ENCODE assay signal across 19 cellular contexts in the genomic region with DNA sequence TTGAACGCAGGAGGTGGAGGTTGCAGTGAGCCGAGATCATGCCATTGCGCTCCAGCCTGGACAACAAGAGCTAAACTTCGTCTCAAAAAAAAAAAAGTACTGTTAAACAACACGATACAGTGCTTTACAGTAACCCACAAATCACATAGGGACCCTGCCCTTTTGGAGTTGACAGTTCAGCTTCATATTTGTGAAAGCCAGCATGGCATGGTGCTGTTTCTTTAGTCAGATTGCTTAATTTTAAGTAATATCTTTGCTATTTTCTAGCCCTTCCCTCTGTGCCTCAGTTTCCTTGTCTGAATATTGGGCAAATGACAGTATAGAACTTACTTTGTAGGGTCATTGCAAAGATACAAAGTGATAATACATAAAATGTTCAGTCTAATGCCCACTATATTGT. TPM values are rescaled to one million over a fixed set of nuclear protein-coding genes. Genes with fewer than 3 reads are reported as not detected.
DNase-seq lines count a peak whose midpoint lies in the region; ATAC-seq, FAIRE-seq and TF ChIP-seq lines count a peak whose summit lies in the region.
"Had no signal": no experiment of that assay in that cellular context is flagged by ENCODE, and none has a peak within 500 bp of the region (broad histone marks: within the 10 kb centered on the region; RNA-seq: fewer than 3 reads in every experiment).

No MANE protein-coding gene starts in this region.

- no peak overlapping the region for H3K9ac ChIP-seq in GM12878 (ENCODE audit: control insufficient read depth, insufficient read depth, low read length)

- TSS peak; percentile 14 for BruUV-seq in GM12878 (replicated peaks; lab: Mats Ljungman, UMichigan)

- no peak for TF ChIP-seq EP300 in GM12878 (IDR thresholded peaks at IDR 0.05; ENCODE audit: borderline replicate concordance in 1 of 2, control insufficient read depth in 1 of 2, low read depth in 2 of 2, low read length in 2 of 2)

- no peak for ATAC-seq in GM12878
- no peak for ATAC-seq in stimulated activated effector memory CD8-positive, alpha-beta T cell treated with anti-CD3 and anti-CD28 coated beads, Interleukin-12 subunit alpha, Interleukin-12 subunit beta, amount 100 ng/mL, for 72 hours
- ATAC-seq: CD8-positive, alpha-beta T cell; GM23338; HCT116 had no signal

- H3K4me1 ChIP-seq in GM12878 (ENCODE audit: control insufficient read depth, insufficient read depth, low read length) = peaks cover 7% of the 10 kb centered on the region; the same call in 1 of the 2 replicates

- H3K9me3 ChIP-seq in GM12878 (replicated peaks; ENCODE audit: control insufficient read depth, insufficient read depth, low read length) = no peaks in the 10 kb centered on the region

- no peak for FAIRE-seq in GM12878 (lab: Jason Lieb, UNC)
- FAIRE-seq: GM18507 had no signal

- no peak for TF ChIP-seq RAD21 in GM12878 (IDR thresholded peaks at IDR 0.05; ENCODE audit: insufficient read depth, low read depth, low read length)

- H3K9me3 Mint-ChIP-seq in T-helper 1 cell treated with Interleukin-12 subunit alpha and Interleukin-12 subunit beta and Interleukin-4 antibody, amounts not matched to agents 30 μg/mL and 1 μg/mL, for 36 hours = no peaks in the 10 kb centered on the region
- H3K9me3 Mint-ChIP-seq in activated naive CD8-positive, alpha-beta T cell (ENCODE audit: low read depth) = no peaks in the 10 kb centered on the region
- no peaks in the 10 kb centered on the region for H3K9me3 Mint-ChIP-seq in activated naive CD8-positive, alpha-beta T cell treated with anti-CD3 and anti-CD28 coated beads for 36 hours
- no peaks in the 10 kb centered on the region for H3K9me3 Mint-ChIP-seq in stimulated activated effector memory CD8-positive, alpha-beta T cell treated with anti-CD3 and anti-CD28 coated beads, Interleukin-12 subunit alpha, Interleukin-12 subunit beta, amount 100 ng/mL, for 72 hours
- H3K9me3 Mint-ChIP-seq: CD8-positive, alpha-beta T cell; GM23338 had no signal

- TF ChIP-seq CTCF in GM12878 (IDR thresholded peaks at IDR 0.05 in 2 of 3, conservative IDR thresholded peaks at IDR 0.05 in 1 of 3; ENCODE audit: control insufficient read depth in 2 of 3, extremely low read depth in 1 of 3, insufficient read depth in 1 of 3, low read depth in 3 of 3, low read length in 3 of 3) = no peak

- no peak overlapping the region for H3K4me3 ChIP-seq in GM12878
- H3K4me3 ChIP-seq: GM23338, PC-9 had no signal

- H3K27me3 Mint-ChIP-seq in T-helper 1 cell treated with Interleukin-12 subunit alpha and Interleukin-12 subunit beta and Interleukin-4 antibody, amounts not matched to agents 30 μg/mL and 1 μg/mL, for 36 hours (ENCODE audit: low read depth) = no peaks in the 10 kb centered on the region
- no peaks in the 10 kb centered on the region for H3K27me3 Mint-ChIP-seq in activated naive CD8-positive, alpha-beta T cell
- H3K27me3 Mint-ChIP-seq in activated naive CD8-positive, alpha-beta T cell treated with anti-CD3 and anti-CD28 coated beads for 36 hours = no peaks in the 10 kb centered on the region

- TF ChIP-seq POLR2A in GM12878 (IDR thresholded peaks at IDR 0.05; ENCODE audit: low read depth, low read length) = no peak

- no peak overlapping the region for H3K27ac Mint-ChIP-seq in T-helper 1 cell treated with Interleukin-12 subunit alpha and Interleukin-12 subunit beta and Interleukin-4 antibody, amounts not matched to agents 30 μg/mL and 1 μg/mL, for 36 hours
- H3K27ac Mint-ChIP-seq in activated naive CD8-positive, alpha-beta T cell = no peak overlapping the region
- H3K27ac Mint-ChIP-seq in activated naive CD8-positive, alpha-beta T cell treated with anti-CD3 and anti-CD28 coated beads for 36 hours = no peak overlapping the region
- peak overlapping the region; percentile 13 for H3K27ac Mint-ChIP-seq in stimulated activated effector memory CD8-positive, alpha-beta T cell treated with anti-CD3 and anti-CD28 coated beads, Interleukin-12 subunit alpha, Interleukin-12 subunit beta, amount 100 ng/mL, for 72 hours
- H3K27ac Mint-ChIP-seq: CD8-positive, alpha-beta T cell; GM23338 had no signal

- H3K4me2 ChIP-seq in GM12878 (ENCODE audit: control insufficient read depth, insufficient read depth) = no peak overlapping the region
- H3K4me2 ChIP-seq: GM23338, PC-9 had no signal

- POLR2A ChIA-PET in GM12878 (lab: Charles Lee) = no interaction called here

- H2AFZ ChIP-seq in GM12878 (ENCODE audit: control insufficient read depth, low read depth, low read length) = no peak overlapping the region
- H2AFZ ChIP-seq: GM23338, PC-9 had no signal

- in situ Hi-C loops in GM12878 (cut with MboI) = no loop called here

- intact Hi-C loops in GM12878 (cut with micrococcal nuclease; ENCODE audit: unreplicated experiment) = no loop called here

- H3K27me3 ChIP-seq in GM12878 (replicated peaks in 1 of 2; ENCODE audit: control insufficient read depth in 2 of 2, insufficient read depth in 2 of 2, low read length in 1 of 2) = no peaks in the 10 kb centered on the region

- H3K36me3 Mint-ChIP-seq in T-helper 1 cell treated with Interleukin-12 subunit alpha and Interleukin-12 subunit beta and Interleukin-4 antibody, amounts not matched to agents 30 μg/mL and 1 μg/mL, for 36 hours (ENCODE audit: low read depth) = peaks cover 44% of the 10 kb centered on the region
- H3K36me3 Mint-ChIP-seq in activated naive CD8-positive, alpha-beta T cell = peaks cover 23% of the 10 kb centered on the region
- peaks cover 48% of the 10 kb centered on the region for H3K36me3 Mint-ChIP-seq in activated naive CD8-positive, alpha-beta T cell treated with anti-CD3 and anti-CD28 coated beads for 36 hours
- peaks cover 84% of the 10 kb centered on the region for H3K36me3 Mint-ChIP-seq in stimulated activated effector memory CD8-positive, alpha-beta T cell treated with anti-CD3 and anti-CD28 coated beads, Interleukin-12 subunit alpha, Interleukin-12 subunit beta, amount 100 ng/mL, for 72 hours

- SMC1A ChIA-PET in GM12878 (lab: Charles Lee; ENCODE audit: uncharacterized antibody, unreplicated experiment) = interaction anchor here (1.7 kb wide), 1 partner anchor 14 kb away, joined by 7 read pairs; no protein-coding TSS in a partner anchor

- peak overlapping the region; percentile 16 for H3K4me3 Mint-ChIP-seq in T-helper 1 cell treated with Interleukin-12 subunit alpha and Interleukin-12 subunit beta and Interleukin-4 antibody, amounts not matched to agents 30 μg/mL and 1 μg/mL, for 36 hours
- H3K4me3 Mint-ChIP-seq in activated naive CD8-positive, alpha-beta T cell = peak overlapping the region; percentile 21
- no peak overlapping the region for H3K4me3 Mint-ChIP-seq in activated naive CD8-positive, alpha-beta T cell treated with anti-CD3 and anti-CD28 coated beads for 36 hours
- peak overlapping the region; percentile 28 for H3K4me3 Mint-ChIP-seq in stimulated activated effector memory CD8-positive, alpha-beta T cell treated with anti-CD3 and anti-CD28 coated beads, Interleukin-12 subunit alpha, Interleukin-12 subunit beta, amount 100 ng/mL, for 72 hours
- H3K4me3 Mint-ChIP-seq: GM23338 had no signal

- H3K27ac ChIP-seq in GM12878 (ENCODE audit: control insufficient read depth, insufficient read depth) = no peak overlapping the region
- H3K27ac ChIP-seq: 22Rv1, PC-9 had no signal

- peaks cover 43% of the 10 kb centered on the region for H3K4me1 Mint-ChIP-seq in T-helper 1 cell treated with Interleukin-12 subunit alpha and Interleukin-12 subunit beta and Interleukin-4 antibody, amounts not matched to agents 30 μg/mL and 1 μg/mL, for 36 hours (ENCODE audit: low read depth)
- peaks cover 58% of the 10 kb centered on the region for H3K4me1 Mint-ChIP-seq in activated naive CD8-positive, alpha-beta T cell (ENCODE audit: low read depth)
- peaks cover 41% of the 10 kb centered on the region for H3K4me1 Mint-ChIP-seq in activated naive CD8-positive, alpha-beta T cell treated with anti-CD3 and anti-CD28 coated beads for 36 hours
- peaks cover 38% of the 10 kb centered on the region for H3K4me1 Mint-ChIP-seq in stimulated activated effector memory CD8-positive, alpha-beta T cell treated with anti-CD3 and anti-CD28 coated beads, Interleukin-12 subunit alpha, Interleukin-12 subunit beta, amount 100 ng/mL, for 72 hours
- H3K4me1 Mint-ChIP-seq: GM23338 had no signal

- peaks cover 81% of the 10 kb centered on the region for H3K79me2 ChIP-seq in GM12878 (ENCODE audit: control insufficient read depth, insufficient read depth, low read length)

- peaks cover 0 to 32% of the 10 kb centered on the region in 2 experiments for H3K36me3 ChIP-seq in GM12878 (ENCODE audit: control insufficient read depth in 2 of 2, insufficient read depth in 2 of 2, low read length in 1 of 2)

- 100% methylated on average over 5 of the region's 5 CpGs for WGBS in GM12878 (ENCODE audit: insufficient coverage, insufficient replicate concordance, low lambda C conversion rate, missing lambda C conversion rate)

- CTCF ChIA-PET in GM12878 (lab: Yijun Ruan, JAX) = interaction anchor here (1.2 to 7.0 kb wide), 2 partner anchors 13 to 961 kb away, joined by 3 to 53 read pairs; partner anchors contain the start of gene MCM10

- RAD21 ChIA-PET in GM12878 (lab: Charles Lee; ENCODE audit: unreplicated experiment) = no interaction called here

- DNase-seq in T-helper 1 cell = no peak
- no peak for DNase-seq in activated naive CD8-positive, alpha-beta T cell treated with anti-CD3 and anti-CD28 coated beads for 36 hours
- no peak for DNase-seq in GM12878 (ENCODE audit: low read depth, low spot score)
- DNase-seq in stimulated activated effector memory CD8-positive, alpha-beta T cell treated with anti-CD3 and anti-CD28 coated beads, Interleukin-12 subunit alpha, Interleukin-12 subunit beta, amount 100 ng/mL, for 72 hours (ENCODE audit: low spot score in 2 of 2) = no peak
- DNase-seq in mesenteric fat pad (ENCODE audit: low spot score) = no peak
- DNase-seq in NCI-H1092 (lab: John Stamatoyannopoulos, UW) = no peak
- DNase-seq: CD8-positive, alpha-beta T cell; DMS79; KG1; NCI-H1436 treated with DMSO at 0.1 percent for 48 hours; NCI-H2029 treated with DMSO at 0.1 percent for 48 hours; NCI-H774; PC-9 had no signal

- H4K20me1 ChIP-seq in GM12878 (ENCODE audit: control insufficient read depth, insufficient read depth) = peaks cover 4% of the 10 kb centered on the region; the same call in 1 of the 2 replicates

RNA-seq across cellular contexts. Expression of gene CDC123, which starts 4.9 kb away (rescaled TPM):
- 100 to 1,000 TPM; 162 to 170 TPM for total RNA-seq in activated naive CD8-positive, alpha-beta T cell treated with anti-CD3 and anti-CD28 coated beads for 36 hours
- 123 and 135 TPM in 2 replicates for total RNA-seq in GM12878 (2013; cell fraction: nucleolus; rRNA removed)
- total RNA-seq in GM12878 (2014; rRNA removed) (207 and 215 TPM in 2 replicates), GM12878 (2014; rRNA removed; fragmentation: Illumina TruSeq; extraction: Trizol) (186 and 203 TPM in 2 replicates), GM12878 (2021) (128 and 135 TPM in 2 replicates), mesenteric fat pad (62.5 TPM)
- 103 TPM for polyA plus RNA-seq in GM12878 (2011; ENCODE audit: low read depth)
- polyA plus RNA-seq in GM12878 (2011; rRNA removed) (128 and 162 TPM in 2 replicates), GM12878 (2014; fragmentation: Illumina TruSeq; extraction: Trizol) (278 and 295 TPM in 2 replicates), GM12878 (2014; fragmentation: Nextera tagmentation; extraction: Ambion mirVana) (100 to 1,000 TPM; 162 to 226 TPM), GM12878 (2014; rRNA removed) (162 and 165 TPM in 2 replicates), GM12878 (2016; fragmentation: Nextera tagmentation; extraction: Ambion mirVana) (100 to 1,000 TPM; 347 to 360 TPM)
- 145 and 166 TPM in 2 replicates for polyA plus RNA-seq in GM12878 (2011; cell fraction: cytosol; rRNA removed)
- 86.0 and 86.3 TPM in 2 replicates for polyA plus RNA-seq in GM12878 (2011; cell fraction: nucleus; rRNA removed)
- polyA plus RNA-seq in GM12878 (2012) = 79.4 and 127 TPM in 2 replicates
- polyA minus RNA-seq in GM12878 (2011; rRNA and poly(A)+ RNA removed) = 188 and 333 TPM in 2 replicates
- polyA minus RNA-seq in GM12878 (2011; cell fraction: cytosol; rRNA and poly(A)+ RNA removed) = 72.7 and 85.7 TPM in 2 replicates
- polyA minus RNA-seq in GM12878 (2011; cell fraction: nucleus; rRNA and poly(A)+ RNA removed) = 46.7 and 86.5 TPM in 2 replicates

RNA-seq across cellular contexts. Expression of gene NUDT5, which starts 5.2 kb away (rescaled TPM):
- 100 to 1,000 TPM; 108 to 114 TPM for total RNA-seq in activated naive CD8-positive, alpha-beta T cell treated with anti-CD3 and anti-CD28 coated beads for 36 hours
- 45.6 and 54.5 TPM in 2 replicates for total RNA-seq in GM12878 (2013; cell fraction: nucleolus; rRNA removed)
- 74.1 and 83.2 TPM in 2 replicates for total RNA-seq in GM12878 (2014; rRNA removed)
- total RNA-seq in GM12878 (2014; rRNA removed; fragmentation: Illumina TruSeq; extraction: Trizol) = 149 and 162 TPM in 2 replicates
- 90.1 and 91.2 TPM in 2 replicates for total RNA-seq in GM12878 (2021)
- 52.0 TPM for polyA plus RNA-seq in GM12878 (2011; ENCODE audit: low read depth)
- 144 and 148 TPM in 2 replicates for polyA plus RNA-seq in GM12878 (2011; rRNA removed)
- polyA plus RNA-seq in GM12878 (2011; cell fraction: cytosol; rRNA removed) = 105 and 119 TPM in 2 replicates
- 58.0 and 63.0 TPM in 2 replicates for polyA plus RNA-seq in GM12878 (2011; cell fraction: nucleus; rRNA removed)
- polyA plus RNA-seq in GM12878 (2012) = 67.7 and 72.8 TPM in 2 replicates
- 113 and 166 TPM in 2 replicates for polyA plus RNA-seq in GM12878 (2014; fragmentation: Illumina TruSeq; extraction: Trizol)
- polyA plus RNA-seq in GM12878 (2014; fragmentation: Nextera tagmentation; extraction: Ambion mirVana) = 100 to 1,000 TPM; 293 to 345 TPM
- 84.8 and 90.4 TPM in 2 replicates for polyA plus RNA-seq in GM12878 (2014; rRNA removed)
- polyA plus RNA-seq in GM12878 (2016; fragmentation: Nextera tagmentation; extraction: Ambion mirVana) = 100 to 1,000 TPM; 223 to 233 TPM
- 60.9 and 79.7 TPM in 2 replicates for polyA minus RNA-seq in GM12878 (2011; rRNA and poly(A)+ RNA removed)
- polyA minus RNA-seq in GM12878 (2011; cell fraction: cytosol; rRNA and poly(A)+ RNA removed) = 21.9 and 26.1 TPM in 2 replicates
- polyA minus RNA-seq in GM12878 (2011; cell fraction: nucleus; rRNA and poly(A)+ RNA removed) = 11.4 and 24.4 TPM in 2 replicates
- 52.2 TPM for total RNA-seq in mesenteric fat pad
